20 cellular contexts compared by ENCODE assay signal in genomic region chr2:114119846-114120348, GRCh38.
"Had no signal": no experiment of that assay in that cellular context is flagged by ENCODE, and none has a peak within 500 bp of the region (broad histone marks: within the 10 kb centered on the region; RNA-seq: fewer than 3 reads in every experiment).

No MANE protein-coding gene starts in this region.

- H2AFZ ChIP-seq: parathyroid adenoma had no signal

- H3K4me1 Mint-ChIP-seq: activated CD4-positive, alpha-beta T cell treated with anti-CD3 and anti-CD28 coated beads, Interleukin-2, amount 10 ng/mL, durations not matched to agents 7 days and 5 days; naive thymus-derived CD8-positive, alpha-beta T cell; stimulated activated naive B cell treated with anti-CD40 and anti-IgM and Interleukin-4, amounts not matched to agents 10 μg/mL and 1 μg/mL and 100 μg/mL, for 72 hours had no signal

- H3K27ac Mint-ChIP-seq: activated CD4-positive, alpha-beta T cell treated with anti-CD3 and anti-CD28 coated beads, Interleukin-2, amount 10 ng/mL, durations not matched to agents 7 days and 5 days; activated naive CD8-positive, alpha-beta T cell; activated T-cell treated with anti-CD3 and anti-CD28 coated beads, Interleukin-2, amount 50 U/mL, for 72 hours; naive thymus-derived CD8-positive, alpha-beta T cell; stimulated activated naive B cell treated with anti-CD40 and anti-IgM and Interleukin-4, amounts not matched to agents 10 μg/mL and 1 μg/mL and 100 μg/mL, for 72 hours had no signal

- H3K4me3 ChIP-seq: left lung, mucosa of descending colon, tibial nerve had no signal

- H3K9me3 Mint-ChIP-seq: activated CD4-positive, alpha-beta T cell treated with anti-CD3 and anti-CD28 coated beads, Interleukin-2, amount 10 ng/mL, durations not matched to agents 7 days and 5 days; activated T-cell treated with anti-CD3 and anti-CD28 coated beads, Interleukin-2, amount 50 U/mL, for 72 hours; naive thymus-derived CD8-positive, alpha-beta T cell; stimulated activated naive B cell treated with anti-CD40 and anti-IgM and Interleukin-4, amounts not matched to agents 10 μg/mL and 1 μg/mL and 100 μg/mL, for 72 hours had no signal

- H3K9me3 ChIP-seq: left lung, mucosa of descending colon, neutrophil, tibial nerve had no signal

- H3K27me3 ChIP-seq: left lung, neutrophil, tibial nerve had no signal

- ATAC-seq: activated T-cell treated with anti-CD3 and anti-CD28 coated beads, Interleukin-2, amount 50 U/mL, for 72 hours; left lung; mucosa of descending colon; naive thymus-derived CD8-positive, alpha-beta T cell; stimulated activated naive B cell treated with anti-CD40 and anti-IgM and Interleukin-4, amounts not matched to agents 10 μg/mL and 1 μg/mL and 100 μg/mL, for 72 hours had no signal

- H3K9ac ChIP-seq: parathyroid adenoma had no signal

- H3K27ac ChIP-seq: epithelial cell of prostate, left lung, neutrophil, parathyroid adenoma, tibial nerve had no signal

- DNase-seq: activated CD4-positive, alpha-beta T cell treated with anti-CD3 and anti-CD28 coated beads, Interleukin-2, amount 10 ng/mL, durations not matched to agents 7 days and 5 days; activated CD8-positive, alpha-beta memory T cell treated with anti-CD3 and anti-CD28 coated beads, Interleukin-2, amount 50 U/mL, for 48 hours; activated gamma-delta T cell; activated T-cell treated with anti-CD3 and anti-CD28 coated beads, Interleukin-2, amount 50 U/mL, for 72 hours; cortex of kidney; effector CD4-positive, alpha-beta T cell; kidney; left lung; mammary epithelial cell; mucosa of descending colon; naive thymus-derived CD8-positive, alpha-beta T cell; stimulated activated CD4-positive, alpha-beta T cell treated with anti-CD3 and anti-CD28 coated beads, Interleukin-4, amount 100 ng/mL, for 1 hour; stimulated activated naive B cell treated with anti-CD40 and anti-IgM and Interleukin-4, amounts not matched to agents 10 μg/mL and 1 μg/mL and 100 μg/mL, for 72 hours; T-helper 2 cell had no signal

- H3K4me3 Mint-ChIP-seq: activated CD4-positive, alpha-beta T cell treated with anti-CD3 and anti-CD28 coated beads, Interleukin-2, amount 10 ng/mL, durations not matched to agents 7 days and 5 days; activated naive CD8-positive, alpha-beta T cell; activated T-cell treated with anti-CD3 and anti-CD28 coated beads, Interleukin-2, amount 50 U/mL, for 72 hours; naive thymus-derived CD8-positive, alpha-beta T cell; stimulated activated naive B cell treated with anti-CD40 and anti-IgM and Interleukin-4, amounts not matched to agents 10 μg/mL and 1 μg/mL and 100 μg/mL, for 72 hours had no signal

- H3K36me3 Mint-ChIP-seq: activated naive CD8-positive, alpha-beta T cell; naive thymus-derived CD8-positive, alpha-beta T cell; stimulated activated naive B cell treated with anti-CD40 and anti-IgM and Interleukin-4, amounts not matched to agents 10 μg/mL and 1 μg/mL and 100 μg/mL, for 72 hours had no signal

- H3K36me3 ChIP-seq: left lung, neutrophil, tibial nerve had no signal

- H3K79me2 ChIP-seq: parathyroid adenoma had no signal

- H3K4me1 ChIP-seq: left lung, tibial nerve had no signal

- FAIRE-seq: kidney, TTC549 had no signal
